Comparison of ENCODE assay signal across 13 cellular contexts in genomic region chrX:21738145-21738949, GRCh38. TPM values are rescaled to one million over a fixed set of nuclear protein-coding genes. Genes with fewer than 3 reads are reported as not detected.
DNase-seq lines count a peak whose midpoint lies in the region; ATAC-seq, FAIRE-seq and TF ChIP-seq lines count a peak whose summit lies in the region.
"Had no signal": no experiment of that assay in that cellular context is flagged by ENCODE, and none has a peak within 500 bp of the region (broad histone marks: within the 10 kb centered on the region; RNA-seq: fewer than 3 reads in every experiment).

No MANE protein-coding gene starts in this region.

- no peak for FAIRE-seq in H54 (lab: Jason Lieb, UNC)

- no peak for ATAC-seq in HG03457 (IDR thresholded peaks at IDR 0.05; ENCODE audit: unreplicated experiment)
- ATAC-seq: gastroesophageal sphincter had no signal

- DNase-seq in DMS53 treated with DMSO at 0.1 percent for 48 hours (lab: John Stamatoyannopoulos, UW; ENCODE audit: unreplicated experiment) (peak; percentile 53), NCI-H2081 (lab: John Stamatoyannopoulos, UW) (peak; percentile 65 to 75), SK-N-DZ (ENCODE audit: low spot score) (peak; percentile 81), left kidney (ENCODE audit: low read depth, low spot score) (peak; percentile 90), H54 (ENCODE audit: insufficient read length, low spot score) (no peak), epidermal melanocyte (ENCODE audit: insufficient read length, low spot score) (no peak), NCI-H1694 treated with DMSO at 0.1 percent for 48 hours (lab: John Stamatoyannopoulos, UW) (no peak)
- DNase-seq: activated CD4-positive, alpha-beta T cell treated with anti-CD3 and anti-CD28 coated beads, Interleukin-2, amount 50 U/mL, for 48 hours; AML-193; IMR-90; tibial artery had no signal

- no peak for TF ChIP-seq POLR2A in H54 (IDR thresholded peaks at IDR 0.05; ENCODE audit: low read depth, low read length)

RNA-seq across cellular contexts. Expression of gene SMPX, which starts 19.6 kb away (rescaled TPM):
- not detected in 2 replicates for polyA plus RNA-seq in SK-N-DZ (2014; cell fraction: cytosol; rRNA removed)
- polyA plus RNA-seq in SK-N-DZ (2014; cell fraction: nucleus; rRNA removed) = not detected in 2 replicates
- polyA plus RNA-seq: IMR-90 had no signal

Comparison
In these comparisons a context has a peak if more than half of its experiments do, and no peak if none do; other contexts are left out.
1. DNase-seq: peak in DMS53 treated with DMSO at 0.1 percent for 48 hours (single experiment), NCI-H2081 (2 of 2), SK-N-DZ (single experiment) and left kidney (single experiment); none in H54 (single experiment), epidermal melanocyte (single experiment) and NCI-H1694 treated with DMSO at 0.1 percent for 48 hours (single experiment).